In the genomic region with DNA sequence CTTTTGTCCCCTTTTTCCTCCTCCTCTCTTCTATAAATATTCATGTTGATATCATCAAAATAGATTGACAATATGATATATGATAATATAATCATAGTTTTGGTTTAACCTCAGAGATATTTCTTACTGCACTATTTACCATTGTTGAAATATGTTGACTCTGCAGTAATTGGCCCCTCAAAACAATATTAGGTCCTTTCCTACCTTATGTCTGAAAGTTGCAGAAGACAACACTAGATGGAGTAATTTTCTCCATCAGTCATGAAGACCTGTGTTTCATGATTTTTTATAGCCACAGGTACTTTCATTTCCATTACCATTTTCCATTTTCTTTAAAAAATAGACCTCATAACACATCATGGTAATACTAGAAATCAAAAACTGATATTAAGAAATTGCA, we compare ENCODE assay signal across 15 cellular contexts.
"Had no signal": no experiment of that assay in that cellular context is flagged by ENCODE, and none has a peak within 500 bp of the region (broad histone marks: within the 10 kb centered on the region; RNA-seq: fewer than 3 reads in every experiment).

No MANE protein-coding gene starts in this region.

- H3K27me3 ChIP-seq: left lung, suprapubic skin, upper lobe of left lung had no signal

- H3K27ac ChIP-seq: left lung, psoas muscle, suprapubic skin, upper lobe of left lung had no signal

- H3K36me3 Mint-ChIP-seq: activated naive CD8-positive, alpha-beta T cell treated with anti-CD3 and anti-CD28 coated beads for 36 hours had no signal

- H3K27me3 Mint-ChIP-seq: activated naive CD8-positive, alpha-beta T cell treated with anti-CD3 and anti-CD28 coated beads for 36 hours had no signal

- H3K4me1 Mint-ChIP-seq: activated naive CD8-positive, alpha-beta T cell treated with anti-CD3 and anti-CD28 coated beads for 36 hours; nephron had no signal

- H3K4me3 Mint-ChIP-seq: activated naive CD8-positive, alpha-beta T cell treated with anti-CD3 and anti-CD28 coated beads for 36 hours; activated T-cell treated with anti-CD3 and anti-CD28 coated beads, Interleukin-2, amount 50 U/mL, for 4 hours; nephron had no signal

- H3K27ac Mint-ChIP-seq: activated naive CD8-positive, alpha-beta T cell treated with anti-CD3 and anti-CD28 coated beads for 36 hours; nephron had no signal

- H3K4me3 ChIP-seq: left lung, psoas muscle, suprapubic skin, upper lobe of left lung had no signal

- H3K36me3 ChIP-seq: left lung, suprapubic skin, upper lobe of left lung had no signal

- ATAC-seq: activated T-cell treated with anti-CD3 and anti-CD28 coated beads, Interleukin-2, amount 50 U/mL, for 4 hours; left lung; psoas muscle had no signal

- H3K9me3 ChIP-seq: left lung, psoas muscle, suprapubic skin, upper lobe of left lung had no signal

- H3K9me3 Mint-ChIP-seq: nephron had no signal

- H3K4me1 ChIP-seq: left lung, psoas muscle, suprapubic skin, upper lobe of left lung had no signal

- DNase-seq: activated CD4-positive, alpha-beta T cell treated with anti-CD3 and anti-CD28 coated beads for 1 hour; activated CD4-positive, alpha-beta T cell treated with anti-CD3 and anti-CD28 coated beads, Interleukin-2, amount 50 U/mL, for 48 hours; activated gamma-delta T cell; activated naive CD8-positive, alpha-beta T cell treated with anti-CD3 and anti-CD28 coated beads for 36 hours; activated T-cell treated with anti-CD3 and anti-CD28 coated beads, Interleukin-2, amount 50 U/mL, for 4 hours; islet precursor cell; left lung; mesenchymal stem cell; psoas muscle; stimulated activated CD4-positive, alpha-beta T cell treated with anti-CD3 and anti-CD28 coated beads, Interleukin-2, amount 100 ng/mL, for 48 hours; stimulated activated naive CD4-positive, alpha-beta T cell treated with Interleukin-2 at 50 U/mL for 16 hours; T1000; upper lobe of left lung had no signal
